In genomic region chr1:116667577-116668105, GRCh38 we compare ENCODE assay signal across 8 cellular contexts. TPM values are rescaled to one million over a fixed set of nuclear protein-coding genes. Genes with fewer than 3 reads are reported as not detected.
DNase-seq lines count a peak whose midpoint lies in the region; ATAC-seq and TF ChIP-seq lines count a peak whose summit lies in the region.

Gene IGSF3 (minus strand): TSS chr1:116667733. CDS start chr1:116666326, 1,407 bp downstream.

- no peaks in the 10 kb centered on the region for H3K9me3 ChIP-seq in CD4-positive, alpha-beta T cell (ENCODE audit: control insufficient read depth, low read length)
- no peaks in the 10 kb centered on the region for H3K9me3 ChIP-seq in ectodermal cell (ENCODE audit: control insufficient read depth, low read length)

- 1% methylated on average over 58 of the region's 58 CpGs for WGBS in ectodermal cell, 2 experiments

- CTCF ChIA-PET in CD4-positive, alpha-beta T cell (lab: Charles Lee): no interaction called here

- peaks cover 14% of the 10 kb centered on the region for H3K4me1 Mint-ChIP-seq in CD4-positive, alpha-beta T cell (ENCODE audit: low read depth)
- H3K4me1 Mint-ChIP-seq in memory B cell: peaks cover 4% of the 10 kb centered on the region

- intact Hi-C loops in CD4-positive, alpha-beta T cell (cut with DNase I, micrococcal nuclease): loop anchor here in 1 of 2 experiments (5.0 kb wide), 1 partner anchor 90 kb away; no protein-coding TSS in a partner anchor

- H3K4me1 ChIP-seq in ectodermal cell (ENCODE audit: control insufficient read depth, insufficient read depth, low read length): peaks cover 3% of the 10 kb centered on the region

- no peaks in the 10 kb centered on the region for H3K36me3 Mint-ChIP-seq in CD4-positive, alpha-beta T cell (ENCODE audit: low read depth)
- no peaks in the 10 kb centered on the region for H3K36me3 Mint-ChIP-seq in memory B cell

- peak within 1 kb of the TSS; percentile 64 for H3K4me3 ChIP-seq in ectodermal cell (ENCODE audit: insufficient read depth, low read depth, low read length)

- peak within 1 kb of the TSS; percentile 78 for H3K4me3 Mint-ChIP-seq in CD4-positive, alpha-beta T cell
- peak within 1 kb of the TSS; percentile 68 for H3K4me3 Mint-ChIP-seq in memory B cell

- DNase-seq in CD4-positive, alpha-beta T cell: peak in 6 of 10 experiments; percentile 14 to 45 (median 30)
- DNase-seq in NCI-H2227 treated with DMSO at 0.1 percent for 48 hours (lab: John Stamatoyannopoulos, UW): peak; percentile 66
- DNase-seq in activated CD4-positive, alpha-beta T cell treated with anti-CD3 and anti-CD28 coated beads for 4 hours: peak; percentile 36 to 40
- peak in 1 of 2 donors; percentile 13 for DNase-seq in memory B cell (ENCODE audit: low spot score in 2 of 2)
- peak; percentile 14 for DNase-seq in stimulated activated CD8-positive, alpha-beta memory T cell treated with anti-CD3 and anti-CD28 coated beads, Interleukin-15, amount 100 ng/mL, for 1 hour (ENCODE audit: low read depth)

- H3K27ac ChIP-seq in CD4-positive, alpha-beta T cell (ENCODE audit: low read depth, low read length): no peak within 1 kb of the TSS
- H3K27ac ChIP-seq in ectodermal cell (ENCODE audit: insufficient read depth, low read depth, low read length, poor library complexity, severe bottlenecking): no peak within 1 kb of the TSS

- H3K9me3 Mint-ChIP-seq in CD4-positive, alpha-beta T cell: no peaks in the 10 kb centered on the region
- no peaks in the 10 kb centered on the region for H3K9me3 Mint-ChIP-seq in memory B cell

- H3K27me3 Mint-ChIP-seq in CD4-positive, alpha-beta T cell: peaks cover 71% of the 10 kb centered on the region
- peaks cover 20% of the 10 kb centered on the region for H3K27me3 Mint-ChIP-seq in memory B cell

- H3K27me3 ChIP-seq in CD4-positive, alpha-beta T cell (ENCODE audit: control insufficient read depth, insufficient read depth, low read length): peaks cover 25% of the 10 kb centered on the region
- peaks cover 23% of the 10 kb centered on the region for H3K27me3 ChIP-seq in ectodermal cell (ENCODE audit: control insufficient read depth, insufficient read depth, low read length, poor library complexity, severe bottlenecking)

- no peak for TF ChIP-seq CTCF in CD4-positive, alpha-beta T cell (IDR thresholded peaks at IDR 0.05)

- no peak within 1 kb of the TSS for H3K27ac Mint-ChIP-seq in CD4-positive, alpha-beta T cell
- no peak within 1 kb of the TSS for H3K27ac Mint-ChIP-seq in memory B cell

- POLR2A ChIA-PET in CD4-positive, alpha-beta T cell (lab: Charles Lee): no interaction called here

- H3K36me3 ChIP-seq in ectodermal cell (ENCODE audit: control insufficient read depth, insufficient read depth, low read length): no peaks in the 10 kb centered on the region

- peak; percentile 71 for ATAC-seq in CD4-positive, alpha-beta T cell (ENCODE audit: poor library complexity)
- ATAC-seq in GM21786 (IDR thresholded peaks at IDR 0.05; ENCODE audit: unreplicated experiment) (peak; percentile 52), memory B cell (ENCODE audit: low read depth) (peak; percentile 65), GM19452 (IDR thresholded peaks at IDR 0.05; ENCODE audit: unreplicated experiment) (no peak)

RNA-seq across cellular contexts. Expression of gene IGSF3, which starts in this region (rescaled TPM):
- total RNA-seq in CD4-positive, alpha-beta T cell: under 1 TPM; 0.08 to 0.22 TPM
- 25.2 TPM for polyA plus RNA-seq in ectodermal cell (2013, experiment 1 of 4)
- 26.9 TPM for polyA plus RNA-seq in ectodermal cell (2013, experiment 2 of 4)
- polyA plus RNA-seq in ectodermal cell (2013, experiment 3 of 4): 19.5 TPM
- 22.9 TPM for polyA plus RNA-seq in ectodermal cell (2013, experiment 4 of 4)

Comparison
In these comparisons a context has a peak if more than half of its experiments do, and no peak if none do; other contexts are left out.
1. Peak in DNase-seq and ATAC-seq in CD4-positive, alpha-beta T cell; RNA of the gene not detected or under 1 TPM.